Comparison of ENCODE assay signal across 13 cellular contexts in genomic region chr1:26282694-26283019, GRCh38. TPM values are rescaled to one million over a fixed set of nuclear protein-coding genes. Genes with fewer than 3 reads are reported as not detected.
DNase-seq lines count a peak whose midpoint lies in the region; ATAC-seq and TF ChIP-seq lines count a peak whose summit lies in the region.
"Had no signal": no experiment of that assay in that cellular context is flagged by ENCODE, and none has a peak within 500 bp of the region (broad histone marks: within the 10 kb centered on the region; RNA-seq: fewer than 3 reads in every experiment).

No MANE protein-coding gene starts in this region.

- H3K9ac ChIP-seq in BLaER1 treated with 17β-estradiol and CSF1 and Interleukin-3, amounts not matched to agents 10 nM and 100 nM = peak overlapping the region; percentile 89 to 99 (median 97); a peak in 20 of 22 replicates
- H3K9ac ChIP-seq in neural progenitor cell = no peak overlapping the region

- H3K27me3 Mint-ChIP-seq in HFFc6 (ENCODE audit: insufficient read depth) (peaks cover 2% of the 10 kb centered on the region), neural progenitor cell (ENCODE audit: insufficient read depth, low read depth) (peaks cover 7% of the 10 kb centered on the region)

- DNase-seq in HFFc6 (no peak), brain microvascular endothelial cell (no peak), neural progenitor cell (ENCODE audit: low spot score) (no peak), NCI-H82 (lab: John Stamatoyannopoulos, UW) (no peak), NCI-H345 treated with DMSO at 0.1 percent for 48 hours (lab: John Stamatoyannopoulos, UW; ENCODE audit: unreplicated experiment) (no peak)
- DNase-seq: NCI-H1930; stimulated activated CD4-positive, alpha-beta T cell treated with anti-CD3 and anti-CD28 coated beads, Interleukin-4, amount 100 ng/mL, for 1 hour; thyroid gland had no signal

- peaks cover 29 to 56% (median 44%) of the 10 kb centered on the region in 11 experiments; a peak in 21 of 22 replicates for H3K36me3 ChIP-seq in BLaER1 treated with 17β-estradiol and CSF1 and Interleukin-3, amounts not matched to agents 10 nM and 100 nM
- H3K36me3 ChIP-seq in brain microvascular endothelial cell (replicated peaks) (peaks cover 30% of the 10 kb centered on the region), neural progenitor cell (no peaks in the 10 kb centered on the region)

- no peak overlapping the region for H2AFZ ChIP-seq in neural progenitor cell (replicated peaks)
- H2AFZ ChIP-seq: PC-9 had no signal

- peak overlapping the region in 7 of 10 experiments; percentile 84 to 96 (median 88); a peak in 11 of 20 replicates for H3K4me3 ChIP-seq in BLaER1 treated with 17β-estradiol and CSF1 and Interleukin-3, amounts not matched to agents 10 nM and 100 nM
- peak overlapping the region; percentile 17 for H3K4me3 ChIP-seq in brain microvascular endothelial cell (ENCODE audit: low read depth, low read length)
- H3K4me3 ChIP-seq in neural progenitor cell = no peak overlapping the region
- H3K4me3 ChIP-seq: PC-9, thyroid gland had no signal

- H3K4me1 ChIP-seq in BLaER1 treated with 17β-estradiol and CSF1 and Interleukin-3, amounts not matched to agents 10 nM and 100 nM = peaks cover 85 to 93% (median 89%) of the 10 kb centered on the region in 10 experiments
- H3K4me1 ChIP-seq in neural progenitor cell = peaks cover 24% of the 10 kb centered on the region

- no peaks in the 10 kb centered on the region for H3K9me3 ChIP-seq in BLaER1 treated with 17β-estradiol and CSF1 and Interleukin-3, amounts not matched to agents 10 nM and 100 nM (replicated peaks in 1 of 11)
- H3K9me3 ChIP-seq in neural progenitor cell (ENCODE audit: low read depth) = no peaks in the 10 kb centered on the region
- H3K9me3 ChIP-seq: thyroid gland had no signal

- in situ Hi-C loops in brain microvascular endothelial cell (cut with HindIII; ENCODE audit: low pct_ligation_motif_present, low sequenced_read_pairs) = no loop called here

- H3K4me1 Mint-ChIP-seq in HFFc6 (ENCODE audit: low read depth) (peaks cover 77% of the 10 kb centered on the region), neural progenitor cell (peaks cover 59% of the 10 kb centered on the region)

- H3K36me3 Mint-ChIP-seq in HFFc6 (ENCODE audit: low read depth) = peaks cover 25% of the 10 kb centered on the region
- peaks cover 11% of the 10 kb centered on the region for H3K36me3 Mint-ChIP-seq in neural progenitor cell

- peak overlapping the region; percentile 94 to 100 (median 98) for H3K4me2 ChIP-seq in BLaER1 treated with 17β-estradiol and CSF1 and Interleukin-3, amounts not matched to agents 10 nM and 100 nM
- peak overlapping the region; percentile 88 for H3K4me2 ChIP-seq in neural progenitor cell
- H3K4me2 ChIP-seq: PC-9 had no signal

- H3K9me3 Mint-ChIP-seq in HFFc6 (no peaks in the 10 kb centered on the region), neural progenitor cell (no peaks in the 10 kb centered on the region)

- peaks cover 6 to 48% (median 30%) of the 10 kb centered on the region in 11 experiments; a peak in 17 of 22 replicates for H4K20me1 ChIP-seq in BLaER1 treated with 17β-estradiol and CSF1 and Interleukin-3, amounts not matched to agents 10 nM and 100 nM
- H4K20me1 ChIP-seq in neural progenitor cell (ENCODE audit: low read depth) = peaks cover 11% of the 10 kb centered on the region

- H3K27ac Mint-ChIP-seq in HFFc6 = peak overlapping the region; percentile 97
- peak overlapping the region; percentile 75 for H3K27ac Mint-ChIP-seq in neural progenitor cell

- TF ChIP-seq CTCF in HFFc6 (IDR thresholded peaks at IDR 0.05) (no peak), brain microvascular endothelial cell (IDR thresholded peaks at IDR 0.05; ENCODE audit: low read depth, low read length, missing control alignments) (no peak), neural progenitor cell (IDR thresholded peaks at IDR 0.05) (no peak)

- no peaks in the 10 kb centered on the region for H3K27me3 ChIP-seq in BLaER1 treated with 17β-estradiol and CSF1 and Interleukin-3, amounts not matched to agents 10 nM and 100 nM
- H3K27me3 ChIP-seq in brain microvascular endothelial cell (replicated peaks) (no peaks in the 10 kb centered on the region), neural progenitor cell (no peaks in the 10 kb centered on the region)
- H3K27me3 ChIP-seq: thyroid gland had no signal

- peak overlapping the region; percentile 52 for H3K4me3 Mint-ChIP-seq in HFFc6
- peak overlapping the region; percentile 41 for H3K4me3 Mint-ChIP-seq in neural progenitor cell

- H3K27ac ChIP-seq in BLaER1 treated with 17β-estradiol and CSF1 and Interleukin-3, amounts not matched to agents 10 nM and 100 nM = peak overlapping the region in 10 of 11 experiments; percentile 92 to 99 (median 95); a peak in 20 of 22 replicates
- H3K27ac ChIP-seq in brain microvascular endothelial cell (no peak overlapping the region), neural progenitor cell (no peak overlapping the region)
- H3K27ac ChIP-seq: PC-9, thyroid gland had no signal

- ATAC-seq in HG03571 (IDR thresholded peaks at IDR 0.05; ENCODE audit: unreplicated experiment) (no peak), GM18858 (IDR thresholded peaks at IDR 0.05; ENCODE audit: unreplicated experiment) (no peak)

- peaks cover 23% of the 10 kb centered on the region for H3K79me2 ChIP-seq in neural progenitor cell (ENCODE audit: low read depth)

- peaks cover 43% of the 10 kb centered on the region for H3F3A ChIP-seq in neural progenitor cell (ENCODE audit: low read depth)

RNA-seq across cellular contexts. Expression of gene SH3BGRL3, which starts 2.8 kb away (rescaled TPM):
- total RNA-seq in HFFc6 (2021; fragmentation: NEBNext Ultra II Directional; extraction: Animal tissue kit (Norgen Biotek cat#: 25700)) = 100 to 1,000 TPM; 731 to 914 (median 779) TPM
- 15.6 and 41.9 TPM in 2 replicates for total RNA-seq in neural progenitor cell (ENCODE audit: low replicate concordance)

RNA-seq across cellular contexts. Expression of gene UBXN11, which starts 23.8 kb away (rescaled TPM):
- 10 to 100 TPM in 4 of 6 experiments, 1 to 10 TPM in 2; 9.5 to 11.9 (median 10.5) TPM for total RNA-seq in HFFc6 (2021; fragmentation: NEBNext Ultra II Directional; extraction: Animal tissue kit (Norgen Biotek cat#: 25700))
- total RNA-seq in neural progenitor cell (ENCODE audit: low replicate concordance) = 5.9 and 10.2 TPM in 2 replicates

RNA-seq across cellular contexts. Expression of gene CD52, which starts 35.1 kb away (rescaled TPM):
- total RNA-seq in HFFc6 (2021; fragmentation: NEBNext Ultra II Directional; extraction: Animal tissue kit (Norgen Biotek cat#: 25700)) = not detected
- 2.5 and 7.3 TPM in 2 replicates for total RNA-seq in neural progenitor cell (ENCODE audit: low replicate concordance)
- total RNA-seq: endothelial cell of umbilical vein had no signal

RNA-seq across cellular contexts. Expression of gene CEP85, which starts 48.7 kb away (rescaled TPM):
- total RNA-seq in HFFc6 (2021; fragmentation: NEBNext Ultra II Directional; extraction: Animal tissue kit (Norgen Biotek cat#: 25700)) = 1 to 10 TPM; 4.9 to 8.6 (median 8.4) TPM
- 41.4 and 54.1 TPM in 2 replicates for total RNA-seq in neural progenitor cell (ENCODE audit: low replicate concordance)

Comparison
In these comparisons a context has a peak if more than half of its experiments do, and no peak if none do; other contexts are left out.
1. H3K27ac ChIP-seq: peak in BLaER1 treated with 17β-estradiol and CSF1 and Interleukin-3, amounts not matched to agents 10 nM and 100 nM (10 of 11); none in brain microvascular endothelial cell (single experiment) and neural progenitor cell (single experiment).
2. RNA of gene SH3BGRL3, which starts 2.8 kb away (total RNA-seq): 731 to 914 TPM in HFFc6; 15.6 to 41.9 TPM in neural progenitor cell; every median in the first group is over 10 times any median in the second.